20 cellular contexts compared by ENCODE assay signal in genomic region chr9:81393985-81394811, GRCh38.
DNase-seq lines count a peak whose midpoint lies in the region; ATAC-seq and TF ChIP-seq lines count a peak whose summit lies in the region.
"Had no signal": no experiment of that assay in that cellular context is flagged by ENCODE, and none has a peak within 500 bp of the region (broad histone marks: within the 10 kb centered on the region; RNA-seq: fewer than 3 reads in every experiment).

No MANE protein-coding gene starts in this region.

- no peaks in the 10 kb centered on the region for H3K27me3 Mint-ChIP-seq in activated T-helper 17 cell treated with anti-CD3 and anti-CD28 coated beads, Interleukin-2, amount 50 U/mL, for 72 hours
- no peaks in the 10 kb centered on the region for H3K27me3 Mint-ChIP-seq in T-helper 17 cell
- H3K27me3 Mint-ChIP-seq: B cell had no signal

- intact Hi-C loops in gastrocnemius medialis (cut with DNase I; ENCODE audit: low total_unique reads): loop anchor here (2.0 kb wide), 1 partner anchor 19 kb away; no protein-coding TSS in a partner anchor

- peak overlapping the region; percentile 24; the same call in 1 of the 2 replicates for H3K27ac ChIP-seq in SJSA1
- peak overlapping the region; percentile 3 to 30 for H3K27ac ChIP-seq in right atrium auricular region
- H3K27ac ChIP-seq in gastrocnemius medialis: peak overlapping the region; percentile 29 to 66 (median 60)

- no peak overlapping the region for H3K4me3 Mint-ChIP-seq in activated T-helper 17 cell treated with anti-CD3 and anti-CD28 coated beads, Interleukin-2, amount 50 U/mL, for 72 hours
- no peak overlapping the region for H3K4me3 Mint-ChIP-seq in T-helper 17 cell
- H3K4me3 Mint-ChIP-seq: B cell had no signal

- H3K36me3 Mint-ChIP-seq in activated T-helper 17 cell treated with anti-CD3 and anti-CD28 coated beads, Interleukin-2, amount 50 U/mL, for 72 hours (ENCODE audit: low read depth): no peaks in the 10 kb centered on the region
- no peaks in the 10 kb centered on the region for H3K36me3 Mint-ChIP-seq in T-helper 17 cell (ENCODE audit: low read depth)

- H3K36me3 ChIP-seq in SJSA1 (no peaks in the 10 kb centered on the region), right atrium auricular region (no peaks in the 10 kb centered on the region), gastrocnemius medialis (no peaks in the 10 kb centered on the region)

- H3K27me3 ChIP-seq in SJSA1 (replicated peaks): no peaks in the 10 kb centered on the region
- H3K27me3 ChIP-seq in right atrium auricular region: no peaks in the 10 kb centered on the region
- H3K27me3 ChIP-seq in gastrocnemius medialis: no peaks in the 10 kb centered on the region

- no peak for TF ChIP-seq POLR2A in gastrocnemius medialis (IDR thresholded peaks at IDR 0.05)

- in situ Hi-C loops in gastrocnemius medialis (cut with MboI; ENCODE audit: low sequenced_read_pairs in 4 of 4): no loop called here

- DNase-seq in EH (ENCODE audit: low read depth): peak; percentile 58
- DNase-seq in SJSA1 (ENCODE audit: low read depth in 1 of 2, low spot score in 2 of 2): peak in 1 of 2 experiments; percentile 10
- no peak for DNase-seq in right atrium auricular region (ENCODE audit: low spot score)
- DNase-seq in gastrocnemius medialis: no peak
- no peak for DNase-seq in A172 (ENCODE audit: low spot score)
- DNase-seq in NCI-H1048 (lab: John Stamatoyannopoulos, UW): no peak
- no peak for DNase-seq in T-helper 17 cell
- DNase-seq: activated CD4-positive, alpha-beta T cell treated with anti-CD3 and anti-CD28 coated beads, Interleukin-2, amount 50 U/mL, for 1 hour; amygdala; DND-41; H7; KBM-7; NCI-H748 treated with DMSO at 0.1 percent for 48 hours; substantia nigra; T-helper 9 cell had no signal

- no peak for TF ChIP-seq CTCF in right atrium auricular region (IDR thresholded peaks at IDR 0.05)
- TF ChIP-seq CTCF in gastrocnemius medialis (IDR thresholded peaks at IDR 0.05 in 4 of 5, conservative IDR thresholded peaks at IDR 0.05 in 1 of 5): no peak

- H3K4me3 ChIP-seq in SJSA1 (no peak overlapping the region), right atrium auricular region (no peak overlapping the region), gastrocnemius medialis (no peak overlapping the region)
- H3K4me3 ChIP-seq: coronary artery, lung, smooth muscle cell had no signal

- peaks cover 11% of the 10 kb centered on the region for H3K9me3 Mint-ChIP-seq in activated T-helper 17 cell treated with anti-CD3 and anti-CD28 coated beads, Interleukin-2, amount 50 U/mL, for 72 hours

- ATAC-seq in gastrocnemius medialis (peak; percentile 68 to 81), T-helper 17 cell (no peak)
- ATAC-seq in activated T-helper 17 cell treated with anti-CD3 and anti-CD28 coated beads, Interleukin-2, amount 50 U/mL, for 72 hours (replicated peaks): no peak

- no peaks in the 10 kb centered on the region for H3K4me1 Mint-ChIP-seq in activated T-helper 17 cell treated with anti-CD3 and anti-CD28 coated beads, Interleukin-2, amount 50 U/mL, for 72 hours
- H3K4me1 Mint-ChIP-seq in T-helper 17 cell: no peaks in the 10 kb centered on the region
- H3K4me1 Mint-ChIP-seq: B cell had no signal

- no peak overlapping the region for H3K27ac Mint-ChIP-seq in activated T-helper 17 cell treated with anti-CD3 and anti-CD28 coated beads, Interleukin-2, amount 50 U/mL, for 72 hours
- no peak overlapping the region for H3K27ac Mint-ChIP-seq in T-helper 17 cell
- H3K27ac Mint-ChIP-seq: B cell had no signal

- H3K9me3 ChIP-seq in SJSA1 (replicated peaks) (no peaks in the 10 kb centered on the region), right atrium auricular region (no peaks in the 10 kb centered on the region), gastrocnemius medialis (no peaks in the 10 kb centered on the region), T-helper 17 cell (ENCODE audit: control insufficient read depth, low read length, poor library complexity, severe bottlenecking) (no peaks in the 10 kb centered on the region)

- H3K4me1 ChIP-seq in SJSA1 (replicated peaks): peaks cover 36% of the 10 kb centered on the region
- peaks cover 0 to 16% of the 10 kb centered on the region in 2 donors for H3K4me1 ChIP-seq in right atrium auricular region
- H3K4me1 ChIP-seq in gastrocnemius medialis: peaks cover 16 to 24% of the 10 kb centered on the region in 2 donors

Comparison
In these comparisons a context has a peak if more than half of its experiments do, and no peak if none do; other contexts are left out.
1. ATAC-seq: peak in gastrocnemius medialis (2 of 2); none in activated T-helper 17 cell treated with anti-CD3 and anti-CD28 coated beads, Interleukin-2, amount 50 U/mL, for 72 hours (single experiment) and T-helper 17 cell (single experiment).
2. Peak in every context shown above with its lines, with median percentiles within 50 percentile points of each other: H3K27ac ChIP-seq.